Comparison of ENCODE assay signal across 2 cellular contexts in the genomic region with DNA sequence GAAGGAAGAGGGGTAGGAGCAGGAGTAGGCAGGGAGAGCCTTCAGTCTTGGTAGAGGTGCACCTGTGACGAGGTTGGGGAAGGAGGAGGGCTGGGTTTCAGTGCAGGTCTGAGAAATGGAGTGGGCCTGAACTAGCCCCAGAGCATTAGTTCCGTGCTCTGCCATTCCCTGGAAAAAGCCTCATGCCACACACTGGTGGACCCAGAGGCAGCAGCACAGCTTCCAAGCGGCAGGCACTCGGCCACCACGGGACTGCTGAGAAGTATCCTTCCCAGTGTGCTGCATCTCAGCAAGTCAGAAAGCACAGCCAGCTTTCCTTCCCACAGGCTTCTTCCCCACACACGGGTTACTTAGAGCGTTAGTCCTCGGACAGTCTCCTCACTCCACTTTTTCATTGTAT.
TF ChIP-seq lines count a peak whose summit lies in the region.

No MANE protein-coding gene starts in this region.

TF ChIP-seq in GM23338, 12 proteins besides CTCF, POLR2A, EP300 and RAD21 (continued from another document):
- TF ChIP-seq, protein P1, sequence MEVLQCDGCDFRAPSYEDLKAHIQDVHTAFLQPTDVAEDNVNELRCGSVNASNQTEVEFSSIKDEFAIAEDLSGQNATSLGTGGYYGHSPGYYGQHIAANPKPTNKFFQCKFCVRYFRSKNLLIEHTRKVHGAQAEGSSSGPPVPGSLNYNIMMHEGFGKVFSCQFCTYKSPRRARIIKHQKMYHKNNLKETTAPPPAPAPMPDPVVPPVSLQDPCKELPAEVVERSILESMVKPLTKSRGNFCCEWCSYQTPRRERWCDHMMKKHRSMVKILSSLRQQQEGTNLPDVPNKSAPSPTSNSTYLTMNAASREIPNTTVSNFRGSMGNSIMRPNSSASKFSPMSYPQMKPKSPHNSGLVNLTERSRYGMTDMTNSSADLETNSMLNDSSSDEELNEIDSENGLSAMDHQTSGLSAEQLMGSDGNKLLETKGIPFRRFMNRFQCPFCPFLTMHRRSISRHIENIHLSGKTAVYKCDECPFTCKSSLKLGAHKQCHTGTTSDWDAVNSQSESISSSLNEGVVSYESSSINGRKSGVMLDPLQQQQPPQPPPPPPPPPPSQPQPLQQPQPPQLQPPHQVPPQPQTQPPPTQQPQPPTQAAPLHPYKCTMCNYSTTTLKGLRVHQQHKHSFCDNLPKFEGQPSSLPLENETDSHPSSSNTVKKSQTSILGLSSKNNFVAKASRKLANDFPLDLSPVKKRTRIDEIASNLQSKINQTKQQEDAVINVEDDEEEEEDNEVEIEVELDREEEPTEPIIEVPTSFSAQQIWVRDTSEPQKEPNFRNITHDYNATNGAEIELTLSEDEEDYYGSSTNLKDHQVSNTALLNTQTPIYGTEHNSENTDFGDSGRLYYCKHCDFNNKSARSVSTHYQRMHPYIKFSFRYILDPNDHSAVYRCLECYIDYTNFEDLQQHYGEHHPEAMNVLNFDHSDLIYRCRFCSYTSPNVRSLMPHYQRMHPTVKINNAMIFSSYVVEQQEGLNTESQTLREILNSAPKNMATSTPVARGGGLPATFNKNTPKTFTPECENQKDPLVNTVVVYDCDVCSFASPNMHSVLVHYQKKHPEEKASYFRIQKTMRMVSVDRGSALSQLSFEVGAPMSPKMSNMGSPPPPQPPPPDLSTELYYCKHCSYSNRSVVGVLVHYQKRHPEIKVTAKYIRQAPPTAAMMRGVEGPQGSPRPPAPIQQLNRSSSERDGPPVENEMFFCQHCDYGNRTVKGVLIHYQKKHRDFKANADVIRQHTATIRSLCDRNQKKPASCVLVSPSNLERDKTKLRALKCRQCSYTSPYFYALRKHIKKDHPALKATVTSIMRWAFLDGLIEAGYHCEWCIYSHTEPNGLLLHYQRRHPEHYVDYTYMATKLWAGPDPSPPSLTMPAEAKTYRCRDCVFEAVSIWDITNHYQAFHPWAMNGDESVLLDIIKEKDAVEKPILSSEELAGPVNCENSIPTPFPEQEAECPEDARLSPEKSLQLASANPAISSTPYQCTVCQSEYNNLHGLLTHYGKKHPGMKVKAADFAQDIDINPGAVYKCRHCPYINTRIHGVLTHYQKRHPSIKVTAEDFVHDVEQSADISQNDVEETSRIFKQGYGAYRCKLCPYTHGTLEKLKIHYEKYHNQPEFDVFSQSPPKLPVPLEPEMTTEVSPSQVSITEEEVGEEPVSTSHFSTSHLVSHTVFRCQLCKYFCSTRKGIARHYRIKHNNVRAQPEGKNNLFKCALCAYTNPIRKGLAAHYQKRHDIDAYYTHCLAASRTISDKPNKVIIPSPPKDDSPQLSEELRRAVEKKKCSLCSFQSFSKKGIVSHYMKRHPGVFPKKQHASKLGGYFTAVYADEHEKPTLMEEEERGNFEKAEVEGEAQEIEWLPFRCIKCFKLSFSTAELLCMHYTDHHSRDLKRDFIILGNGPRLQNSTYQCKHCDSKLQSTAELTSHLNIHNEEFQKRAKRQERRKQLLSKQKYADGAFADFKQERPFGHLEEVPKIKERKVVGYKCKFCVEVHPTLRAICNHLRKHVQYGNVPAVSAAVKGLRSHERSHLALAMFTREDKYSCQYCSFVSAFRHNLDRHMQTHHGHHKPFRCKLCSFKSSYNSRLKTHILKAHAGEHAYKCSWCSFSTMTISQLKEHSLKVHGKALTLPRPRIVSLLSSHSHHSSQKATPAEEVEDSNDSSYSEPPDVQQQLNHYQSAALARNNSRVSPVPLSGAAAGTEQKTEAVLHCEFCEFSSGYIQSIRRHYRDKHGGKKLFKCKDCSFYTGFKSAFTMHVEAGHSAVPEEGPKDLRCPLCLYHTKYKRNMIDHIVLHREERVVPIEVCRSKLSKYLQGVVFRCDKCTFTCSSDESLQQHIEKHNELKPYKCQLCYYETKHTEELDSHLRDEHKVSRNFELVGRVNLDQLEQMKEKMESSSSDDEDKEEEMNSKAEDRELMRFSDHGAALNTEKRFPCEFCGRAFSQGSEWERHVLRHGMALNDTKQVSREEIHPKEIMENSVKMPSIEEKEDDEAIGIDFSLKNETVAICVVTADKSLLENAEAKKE (CRISPR knock-in tag; IDR thresholded peaks at IDR 0.05): no peak
- no peak for TF ChIP-seq EZH2phosphoT487 (IDR thresholded peaks at IDR 0.05; ENCODE audit: unreplicated experiment)
- TF ChIP-seq POLR2AphosphoS5 (IDR thresholded peaks at IDR 0.05; ENCODE audit: low read depth): no peak
- TF ChIP-seq ZNF331 (CRISPR knock-in tag; IDR thresholded peaks at IDR 0.05; ENCODE audit: low read depth): no peak
- no peak for TF ChIP-seq CREB1 (CRISPR knock-in tag; IDR thresholded peaks at IDR 0.05; ENCODE audit: low read depth)
- TF ChIP-seq, protein P2, sequence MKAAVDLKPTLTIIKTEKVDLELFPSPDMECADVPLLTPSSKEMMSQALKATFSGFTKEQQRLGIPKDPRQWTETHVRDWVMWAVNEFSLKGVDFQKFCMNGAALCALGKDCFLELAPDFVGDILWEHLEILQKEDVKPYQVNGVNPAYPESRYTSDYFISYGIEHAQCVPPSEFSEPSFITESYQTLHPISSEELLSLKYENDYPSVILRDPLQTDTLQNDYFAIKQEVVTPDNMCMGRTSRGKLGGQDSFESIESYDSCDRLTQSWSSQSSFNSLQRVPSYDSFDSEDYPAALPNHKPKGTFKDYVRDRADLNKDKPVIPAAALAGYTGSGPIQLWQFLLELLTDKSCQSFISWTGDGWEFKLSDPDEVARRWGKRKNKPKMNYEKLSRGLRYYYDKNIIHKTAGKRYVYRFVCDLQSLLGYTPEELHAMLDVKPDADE (IDR thresholded peaks at IDR 0.05): no peak
- no peak for TF ChIP-seq NANOG (IDR thresholded peaks at IDR 0.05; ENCODE audit: borderline replicate concordance)

TF ChIP-seq in K562, 482 proteins besides CTCF, POLR2A, EP300 and RAD21 (continued from another document):
- TF ChIP-seq, protein P3, sequence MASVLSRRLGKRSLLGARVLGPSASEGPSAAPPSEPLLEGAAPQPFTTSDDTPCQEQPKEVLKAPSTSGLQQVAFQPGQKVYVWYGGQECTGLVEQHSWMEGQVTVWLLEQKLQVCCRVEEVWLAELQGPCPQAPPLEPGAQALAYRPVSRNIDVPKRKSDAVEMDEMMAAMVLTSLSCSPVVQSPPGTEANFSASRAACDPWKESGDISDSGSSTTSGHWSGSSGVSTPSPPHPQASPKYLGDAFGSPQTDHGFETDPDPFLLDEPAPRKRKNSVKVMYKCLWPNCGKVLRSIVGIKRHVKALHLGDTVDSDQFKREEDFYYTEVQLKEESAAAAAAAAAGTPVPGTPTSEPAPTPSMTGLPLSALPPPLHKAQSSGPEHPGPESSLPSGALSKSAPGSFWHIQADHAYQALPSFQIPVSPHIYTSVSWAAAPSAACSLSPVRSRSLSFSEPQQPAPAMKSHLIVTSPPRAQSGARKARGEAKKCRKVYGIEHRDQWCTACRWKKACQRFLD (CRISPR knock-in tag; IDR thresholded peaks at IDR 0.05): no peak
- TF ChIP-seq ZNF75A (CRISPR knock-in tag; IDR thresholded peaks at IDR 0.05) (no peak), TEAD1 (CRISPR knock-in tag; IDR thresholded peaks at IDR 0.05) (no peak), ZNF143 (CRISPR knock-in tag; IDR thresholded peaks at IDR 0.05) (no peak), ZKSCAN3 (CRISPR knock-in tag; IDR thresholded peaks at IDR 0.05) (no peak), RBM15 (IDR thresholded peaks at IDR 0.05; ENCODE audit: insufficient read depth, low read length) (no peak)
- TF ChIP-seq, protein P4, sequence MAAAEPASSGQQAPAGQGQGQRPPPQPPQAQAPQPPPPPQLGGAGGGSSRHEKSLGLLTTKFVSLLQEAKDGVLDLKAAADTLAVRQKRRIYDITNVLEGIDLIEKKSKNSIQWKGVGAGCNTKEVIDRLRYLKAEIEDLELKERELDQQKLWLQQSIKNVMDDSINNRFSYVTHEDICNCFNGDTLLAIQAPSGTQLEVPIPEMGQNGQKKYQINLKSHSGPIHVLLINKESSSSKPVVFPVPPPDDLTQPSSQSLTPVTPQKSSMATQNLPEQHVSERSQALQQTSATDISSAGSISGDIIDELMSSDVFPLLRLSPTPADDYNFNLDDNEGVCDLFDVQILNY (CRISPR knock-in tag; IDR thresholded peaks at IDR 0.05): no peak
